19 cellular contexts compared by ENCODE assay signal in genomic region chr12:52452101-52452500, GRCh38. TPM values are rescaled to one million over a fixed set of nuclear protein-coding genes. Genes with fewer than 3 reads are reported as not detected.
DNase-seq lines count a peak whose midpoint lies in the region; ATAC-seq, FAIRE-seq and TF ChIP-seq lines count a peak whose summit lies in the region.
"Had no signal": no experiment of that assay in that cellular context is flagged by ENCODE, and none has a peak within 500 bp of the region (broad histone marks: within the 10 kb centered on the region; RNA-seq: fewer than 3 reads in every experiment).

Gene KRT6B, minus strand, starts transcription at chr12:52452146. Its CDS starts 68 bp downstream, at chr12:52452078.

- no peak for DNase-seq in RWPE1 (ENCODE audit: low spot score)
- DNase-seq in epithelial cell of esophagus (ENCODE audit: low read depth), result peak; percentile 93
- peak in 1 of 2 donors; percentile 37 for DNase-seq in lower leg skin (ENCODE audit: low spot score in 2 of 2)
- DNase-seq in aorta, result no peak
- no peak for DNase-seq in tibial nerve (ENCODE audit: low spot score in 2 of 2)
- DNase-seq in activated CD4-positive, alpha-beta T cell treated with anti-CD3 and anti-CD28 coated beads for 36 hours, result no peak
- no peak for DNase-seq in RCC 7860 (ENCODE audit: low spot score)
- DNase-seq: ACHN; CD4-positive, alpha-beta T cell; DMS79 treated with DMSO at 0.1 percent for 48 hours; NCI-H1092; NCI-H2107; SIG-M5 had no signal

- no peak for TF ChIP-seq CTCF in RWPE1 (conservative IDR thresholded peaks at IDR 0.05; ENCODE audit: low read depth)
- TF ChIP-seq CTCF in epithelial cell of esophagus (IDR thresholded peaks at IDR 0.05; ENCODE audit: insufficient read depth, low read depth, low read length, missing control alignments), result no peak
- no peak for TF ChIP-seq CTCF in lower leg skin (IDR thresholded peaks at IDR 0.05)
- TF ChIP-seq CTCF in tibial nerve (IDR thresholded peaks at IDR 0.05), result no peak

- no peak within 1 kb of the TSS for H3K4me3 Mint-ChIP-seq in activated CD4-positive, alpha-beta T cell treated with anti-CD3 and anti-CD28 coated beads for 36 hours
- H3K4me3 Mint-ChIP-seq: CD4-positive, alpha-beta T cell had no signal

- no peak within 1 kb of the TSS for H3K27ac Mint-ChIP-seq in activated CD4-positive, alpha-beta T cell treated with anti-CD3 and anti-CD28 coated beads for 36 hours
- H3K27ac Mint-ChIP-seq: CD4-positive, alpha-beta T cell had no signal

- peak; percentile 22 for ATAC-seq in aorta (ENCODE audit: low FRiP score)
- ATAC-seq in activated CD4-positive, alpha-beta T cell treated with anti-CD3 and anti-CD28 coated beads for 36 hours, result no peak
- ATAC-seq: K562, Panc1 had no signal

- TF ChIP-seq POLR2A in lower leg skin (IDR thresholded peaks at IDR 0.05) (no peak), tibial nerve (IDR thresholded peaks at IDR 0.05) (no peak)

- no peaks in the 10 kb centered on the region for H3K9me3 Mint-ChIP-seq in activated CD4-positive, alpha-beta T cell treated with anti-CD3 and anti-CD28 coated beads for 36 hours (ENCODE audit: low read depth)
- H3K9me3 Mint-ChIP-seq: CD4-positive, alpha-beta T cell had no signal

- 51 to 83% methylated on average over 6 of the region's 6 CpGs for WGBS in lower leg skin, 2 donors
- 89 to 92% methylated on average over 6 of the region's 6 CpGs for WGBS in aorta, 2 donors
- WGBS in tibial nerve, 2 donors, result 71 to 78% methylated on average over 6 of the region's 6 CpGs

- H3K27me3 Mint-ChIP-seq in activated CD4-positive, alpha-beta T cell treated with anti-CD3 and anti-CD28 coated beads for 36 hours, result no peaks in the 10 kb centered on the region

- CTCF ChIA-PET in RWPE1 (lab: Yijun Ruan, JAX), result no interaction called here
- CTCF ChIA-PET in activated CD4-positive, alpha-beta T cell treated with anti-CD3 and anti-CD28 coated beads for 36 hours (lab: Charles Lee), result no interaction called here

- 0 out of 2 replicates have a peak within 1 kb of the TSS, but pooled peaks have one; percentile 28 for H3K27ac ChIP-seq in RWPE1
- H3K27ac ChIP-seq in aorta (ENCODE audit: low read depth in 1 of 2, low read length in 2 of 2), result no peak within 1 kb of the TSS
- no peak within 1 kb of the TSS for H3K27ac ChIP-seq in tibial nerve

- POLR2A ChIA-PET in RWPE1 (lab: Yijun Ruan, JAX; ENCODE audit: low non-redundant PET), result no interaction called here
- POLR2A ChIA-PET in activated CD4-positive, alpha-beta T cell treated with anti-CD3 and anti-CD28 coated beads for 36 hours (lab: Charles Lee), result no interaction called here

- H3K4me3 ChIP-seq in epithelial cell of esophagus (ENCODE audit: low read length), result peak within 1 kb of the TSS; percentile 23
- no peak within 1 kb of the TSS for H3K4me3 ChIP-seq in lower leg skin (ENCODE audit: low read depth, poor library complexity, severe bottlenecking)
- H3K4me3 ChIP-seq in aorta (ENCODE audit: low read length in 2 of 2), result no peak within 1 kb of the TSS
- H3K4me3 ChIP-seq in tibial nerve, result no peak within 1 kb of the TSS
- H3K4me3 ChIP-seq: K562 had no signal

- H3K9me3 ChIP-seq in aorta (ENCODE audit: control insufficient read depth, low read length) (no peaks in the 10 kb centered on the region), tibial nerve (no peaks in the 10 kb centered on the region)

- H3K4me1 Mint-ChIP-seq in activated CD4-positive, alpha-beta T cell treated with anti-CD3 and anti-CD28 coated beads for 36 hours, result peaks cover 4% of the 10 kb centered on the region

- no peak for TF ChIP-seq EP300 in tibial nerve (IDR thresholded peaks at IDR 0.05)

- intact Hi-C loops in lower leg skin (cut with DNase I; ENCODE audit: low total_unique reads) (no loop called here), aorta (cut with DNase I) (no loop called here)
- intact Hi-C loops in activated CD4-positive, alpha-beta T cell treated with anti-CD3 and anti-CD28 coated beads for 36 hours (cut with DNase I, micrococcal nuclease), result no loop called here

- no peaks in the 10 kb centered on the region for H3K4me1 ChIP-seq in aorta (ENCODE audit: control insufficient read depth in 1 of 2, insufficient read depth in 2 of 2, low read length in 2 of 2)
- H3K4me1 ChIP-seq in tibial nerve, result peaks cover 0 to 6% (median 0%) of the 10 kb centered on the region in 4 donors

- H3K36me3 ChIP-seq in aorta (ENCODE audit: control insufficient read depth in 1 of 2, insufficient read depth in 2 of 2, low read length in 1 of 2) (no peaks in the 10 kb centered on the region), tibial nerve (no peaks in the 10 kb centered on the region)

- no peaks in the 10 kb centered on the region for H3K36me3 Mint-ChIP-seq in activated CD4-positive, alpha-beta T cell treated with anti-CD3 and anti-CD28 coated beads for 36 hours (ENCODE audit: low read depth)

- H3K27me3 ChIP-seq in aorta (ENCODE audit: control insufficient read depth in 1 of 2, insufficient read depth in 2 of 2, low read length in 1 of 2) (no peaks in the 10 kb centered on the region), tibial nerve (no peaks in the 10 kb centered on the region)

- FAIRE-seq in RCC 7860 (lab: Jason Lieb, UNC), result no peak
- FAIRE-seq: D721Med, G401.6, GM12891, GM19239, K562 had no signal

RNA-seq across cellular contexts. Expression of gene KRT6B, which starts in this region (rescaled TPM):
- total RNA-seq in lower leg skin, result 100 to 1,000 TPM in 2 of 4 donors, 10 to 100 TPM in 2; 49.8 to 441 (median 157) TPM
- total RNA-seq in aorta, result not detected
- polyA plus RNA-seq in aorta, result under 1 TPM in 1 of 2 donors, not detected in 1; 0.18 TPM
- not detected for total RNA-seq in tibial nerve
- total RNA-seq in activated CD4-positive, alpha-beta T cell treated with anti-CD3 and anti-CD28 coated beads for 36 hours, result not detected
- total RNA-seq: CD4-positive, alpha-beta T cell; K562 had no signal
- polyA plus RNA-seq: K562 had no signal

Comparison
In these comparisons a context has a peak if more than half of its experiments do, and no peak if none do; other contexts are left out.
1. RNA of gene KRT6B (total RNA-seq): 49.8 to 441 TPM in lower leg skin; not detected in aorta, not detected in tibial nerve and not detected in activated CD4-positive, alpha-beta T cell treated with anti-CD3 and anti-CD28 coated beads for 36 hours; every median in the first group is over 10 times any median in the second.
2. Peak in ATAC-seq in aorta; RNA of the gene not detected or under 1 TPM.